In genomic region chr11:121329786-121330395, GRCh38 we compare ENCODE assay signal across 19 cellular contexts. TPM values are rescaled to one million over a fixed set of nuclear protein-coding genes. Genes with fewer than 3 reads are reported as not detected.
A peak's percentile ranks its signal among the peaks of the same experiment; 100 is the strongest.
DNase-seq lines count a peak whose midpoint lies in the region; ATAC-seq and TF ChIP-seq lines count a peak whose summit lies in the region.
"Had no signal": no experiment of that assay in that cellular context is flagged by ENCODE, and none has a peak within 500 bp of the region (broad histone marks: within the 10 kb centered on the region; RNA-seq: fewer than 3 reads in every experiment).

No MANE protein-coding gene starts in this region.

- no peaks in the 10 kb centered on the region for H3K27me3 Mint-ChIP-seq in type B pancreatic cell

- no peak overlapping the region for H3K27ac ChIP-seq in liver (ENCODE audit: low read depth in 1 of 2, low read length in 2 of 2)
- H3K27ac ChIP-seq: A549, C4-2B, SK-N-MC had no signal

- no peak overlapping the region for H3K27ac Mint-ChIP-seq in type B pancreatic cell
- H3K27ac Mint-ChIP-seq: GM23338 had no signal

- WGBS in liver = 78% methylated on average over 3 of the region's 3 CpGs

- ATAC-seq in GM18858 (IDR thresholded peaks at IDR 0.05; ENCODE audit: unreplicated experiment) = no peak
- no peak for ATAC-seq in GM18909 (IDR thresholded peaks at IDR 0.05; ENCODE audit: poor library complexity, unreplicated experiment)
- ATAC-seq: A549, GM23338, HCT116 had no signal

- DNase-seq in D341Med (ENCODE audit: low spot score) = peak; percentile 61
- peak; percentile 25 for DNase-seq in HuH-7 (ENCODE audit: low spot score)
- DNase-seq in NCI-H82 treated with DMSO at 0.1 percent for 48 hours (lab: John Stamatoyannopoulos, UW; ENCODE audit: unreplicated experiment) = peak; percentile 74
- DNase-seq in stimulated activated naive CD4-positive, alpha-beta T cell treated with Interleukin-2 at 50 U/mL for 16 hours (lab: John Stamatoyannopoulos, UW) = no peak
- no peak for DNase-seq in type B pancreatic cell (ENCODE audit: extremely low spot score, unreplicated experiment)
- DNase-seq: NCI-H1048, NCI-H1694 treated with DMSO at 0.1 percent for 48 hours, NCI-H2107, NCI-H2227 treated with DMSO at 0.1 percent for 48 hours, NCI-H748 treated with DMSO at 0.1 percent for 48 hours, Right ventricle myocardium superior had no signal

- peaks cover 10% of the 10 kb centered on the region for H3K4me1 Mint-ChIP-seq in type B pancreatic cell (ENCODE audit: unreplicated experiment)

- TF ChIP-seq CTCF in liver (IDR thresholded peaks at IDR 0.05; ENCODE audit: low read depth, low read length, missing input control) (no peak), type B pancreatic cell (conservative IDR thresholded peaks at IDR 0.05) (no peak)

- no peaks in the 10 kb centered on the region for H3K36me3 ChIP-seq in liver (ENCODE audit: control insufficient read depth in 4 of 4, insufficient read depth in 3 of 4, low read depth in 1 of 4, low read length in 3 of 4)

- H3K4me1 ChIP-seq in liver (ENCODE audit: control insufficient read depth in 4 of 4, insufficient read depth in 4 of 4, low read length in 3 of 4) = peaks cover 0 to 8% (median 0%) of the 10 kb centered on the region in 4 donors
- H3K4me1 ChIP-seq: A549 had no signal

- H3K9ac ChIP-seq in liver (ENCODE audit: low read depth in 1 of 2, low read length in 2 of 2) = no peak overlapping the region

- TF ChIP-seq RAD21 in liver (IDR thresholded peaks at IDR 0.05) = peak in 1 of 2 donors; percentile 19

- no peaks in the 10 kb centered on the region for H3K9me3 ChIP-seq in liver (ENCODE audit: control insufficient read depth in 4 of 4, low read length in 3 of 4)

- no peaks in the 10 kb centered on the region for H3K27me3 ChIP-seq in liver (ENCODE audit: control insufficient read depth in 4 of 4, insufficient read depth in 4 of 4, low read length in 3 of 4)

- H3K36me3 Mint-ChIP-seq in type B pancreatic cell = no peaks in the 10 kb centered on the region

- no peak overlapping the region for H3K4me3 ChIP-seq in liver (ENCODE audit: low read depth in 1 of 3, low read length in 3 of 3)
- H3K4me3 ChIP-seq: A549, GM23338, SK-N-MC had no signal

- H3K9me3 Mint-ChIP-seq in type B pancreatic cell = no peaks in the 10 kb centered on the region
- H3K9me3 Mint-ChIP-seq: GM23338 had no signal

- H3K4me3 Mint-ChIP-seq in type B pancreatic cell = no peak overlapping the region
- H3K4me3 Mint-ChIP-seq: GM23338 had no signal

TF ChIP-seq in liver, 16 proteins besides CTCF, POLR2A, EP300 and RAD21:
- no peak for TF ChIP-seq EGR1 (IDR thresholded peaks at IDR 0.05; ENCODE audit: low read depth in 2 of 2)
- TF ChIP-seq YY1 (IDR thresholded peaks at IDR 0.05) = no peak
- TF ChIP-seq, protein P1, sequence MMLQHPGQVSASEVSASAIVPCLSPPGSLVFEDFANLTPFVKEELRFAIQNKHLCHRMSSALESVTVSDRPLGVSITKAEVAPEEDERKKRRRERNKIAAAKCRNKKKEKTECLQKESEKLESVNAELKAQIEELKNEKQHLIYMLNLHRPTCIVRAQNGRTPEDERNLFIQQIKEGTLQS (IDR thresholded peaks at IDR 0.05) = no peak
- no peak for TF ChIP-seq NR2F2 (IDR thresholded peaks at IDR 0.05)
- peak; percentile 47 for TF ChIP-seq HNF4G (IDR thresholded peaks at IDR 0.05)
- peak; percentile 14 for TF ChIP-seq SP1 (IDR thresholded peaks at IDR 0.05)
- peak in 1 of 2 donors; percentile 12 for TF ChIP-seq RXRA (IDR thresholded peaks at IDR 0.05)
- no peak for TF ChIP-seq GABPA (IDR thresholded peaks at IDR 0.05 in 1 of 2, conservative IDR thresholded peaks at IDR 0.05 in 1 of 2)
- no peak for TF ChIP-seq ZBTB33 (IDR thresholded peaks at IDR 0.05)
- TF ChIP-seq HNF4A (conservative IDR thresholded peaks at IDR 0.05) = peak; percentile 74 to 82
- no peak for TF ChIP-seq FOXA2 (IDR thresholded peaks at IDR 0.05)
- TF ChIP-seq JUND (IDR thresholded peaks at IDR 0.05) = no peak
- TF ChIP-seq, protein P2, sequence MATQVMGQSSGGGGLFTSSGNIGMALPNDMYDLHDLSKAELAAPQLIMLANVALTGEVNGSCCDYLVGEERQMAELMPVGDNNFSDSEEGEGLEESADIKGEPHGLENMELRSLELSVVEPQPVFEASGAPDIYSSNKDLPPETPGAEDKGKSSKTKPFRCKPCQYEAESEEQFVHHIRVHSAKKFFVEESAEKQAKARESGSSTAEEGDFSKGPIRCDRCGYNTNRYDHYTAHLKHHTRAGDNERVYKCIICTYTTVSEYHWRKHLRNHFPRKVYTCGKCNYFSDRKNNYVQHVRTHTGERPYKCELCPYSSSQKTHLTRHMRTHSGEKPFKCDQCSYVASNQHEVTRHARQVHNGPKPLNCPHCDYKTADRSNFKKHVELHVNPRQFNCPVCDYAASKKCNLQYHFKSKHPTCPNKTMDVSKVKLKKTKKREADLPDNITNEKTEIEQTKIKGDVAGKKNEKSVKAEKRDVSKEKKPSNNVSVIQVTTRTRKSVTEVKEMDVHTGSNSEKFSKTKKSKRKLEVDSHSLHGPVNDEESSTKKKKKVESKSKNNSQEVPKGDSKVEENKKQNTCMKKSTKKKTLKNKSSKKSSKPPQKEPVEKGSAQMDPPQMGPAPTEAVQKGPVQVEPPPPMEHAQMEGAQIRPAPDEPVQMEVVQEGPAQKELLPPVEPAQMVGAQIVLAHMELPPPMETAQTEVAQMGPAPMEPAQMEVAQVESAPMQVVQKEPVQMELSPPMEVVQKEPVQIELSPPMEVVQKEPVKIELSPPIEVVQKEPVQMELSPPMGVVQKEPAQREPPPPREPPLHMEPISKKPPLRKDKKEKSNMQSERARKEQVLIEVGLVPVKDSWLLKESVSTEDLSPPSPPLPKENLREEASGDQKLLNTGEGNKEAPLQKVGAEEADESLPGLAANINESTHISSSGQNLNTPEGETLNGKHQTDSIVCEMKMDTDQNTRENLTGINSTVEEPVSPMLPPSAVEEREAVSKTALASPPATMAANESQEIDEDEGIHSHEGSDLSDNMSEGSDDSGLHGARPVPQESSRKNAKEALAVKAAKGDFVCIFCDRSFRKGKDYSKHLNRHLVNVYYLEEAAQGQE (IDR thresholded peaks at IDR 0.05) = no peak

RNA-seq across cellular contexts. Expression of gene SC5D, which starts 37.3 kb away (rescaled TPM):
- total RNA-seq in liver (100 to 1,000 TPM; 208 to 282 TPM), type B pancreatic cell (ENCODE audit: low replicate concordance) (43.9 and 48.0 TPM in 2 replicates)
- polyA plus RNA-seq in liver = 10 to 100 TPM; 80.1 to 97.1 TPM

Comparison
In these comparisons a context has a peak if more than half of its experiments do, and no peak if none do; other contexts are left out.
1. DNase-seq: peak in D341Med (single experiment), HuH-7 (single experiment) and NCI-H82 treated with DMSO at 0.1 percent for 48 hours (single experiment); none in stimulated activated naive CD4-positive, alpha-beta T cell treated with Interleukin-2 at 50 U/mL for 16 hours (single experiment) and type B pancreatic cell (single experiment).